In the genomic region with DNA sequence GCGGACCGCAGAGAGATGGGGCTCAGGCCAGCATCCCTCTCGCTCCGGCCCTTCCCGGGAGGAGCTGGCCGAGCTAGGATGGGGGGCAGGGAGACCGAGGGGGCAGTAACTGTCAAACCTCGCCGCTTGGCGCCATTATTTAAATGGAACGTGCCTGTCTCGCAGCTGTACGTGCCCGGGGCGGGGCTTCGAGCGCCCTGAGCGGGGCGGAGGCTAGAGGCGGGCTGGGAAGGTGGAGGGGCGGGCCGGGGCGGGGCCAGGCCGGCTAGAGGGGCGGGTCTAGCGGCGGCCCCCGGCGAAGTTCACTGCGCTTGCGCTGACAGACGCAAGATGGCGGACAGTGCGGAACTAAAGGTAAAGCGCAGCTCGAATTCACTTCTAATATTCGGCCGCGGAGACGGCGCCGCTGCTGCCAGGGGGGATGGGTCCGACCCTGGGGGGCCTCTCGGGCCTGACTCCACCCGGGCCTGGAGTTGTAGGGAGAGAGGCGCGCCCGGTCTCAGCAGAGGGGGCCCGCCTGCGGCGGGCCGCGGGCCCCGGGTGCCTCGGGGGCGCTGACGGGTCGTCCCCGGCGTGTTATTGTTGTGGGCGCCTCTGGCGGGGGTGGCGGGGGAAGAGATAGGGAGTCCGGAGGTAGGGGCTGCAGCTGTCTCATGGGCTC, we compare ENCODE assay signal across 1 cellular context.
A peak's percentile ranks its signal among the peaks of the same experiment; 100 is the strongest.
TF ChIP-seq lines count a peak whose summit lies in the region.

A gene (plus strand): TSS at position 319 of the 661 bp plus-strand sequence. CDS start 12 bp downstream, at position 331.

TF ChIP-seq in HepG2, 621 proteins besides CTCF, POLR2A, EP300 and RAD21 (continued from another document and continues in another):
- TF ChIP-seq, protein P1, sequence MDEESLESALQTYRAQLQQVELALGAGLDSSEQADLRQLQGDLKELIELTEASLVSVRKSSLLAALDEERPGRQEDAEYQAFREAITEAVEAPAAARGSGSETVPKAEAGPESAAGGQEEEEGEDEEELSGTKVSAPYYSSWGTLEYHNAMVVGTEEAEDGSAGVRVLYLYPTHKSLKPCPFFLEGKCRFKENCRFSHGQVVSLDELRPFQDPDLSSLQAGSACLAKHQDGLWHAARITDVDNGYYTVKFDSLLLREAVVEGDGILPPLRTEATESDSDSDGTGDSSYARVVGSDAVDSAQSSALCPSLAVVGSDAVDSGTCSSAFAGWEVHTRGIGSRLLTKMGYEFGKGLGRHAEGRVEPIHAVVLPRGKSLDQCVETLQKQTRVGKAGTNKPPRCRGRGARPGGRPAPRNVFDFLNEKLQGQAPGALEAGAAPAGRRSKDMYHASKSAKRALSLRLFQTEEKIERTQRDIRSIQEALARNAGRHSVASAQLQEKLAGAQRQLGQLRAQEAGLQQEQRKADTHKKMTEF (CRISPR knock-in tag; IDR thresholded peaks at IDR 0.05) = no peak; the same call in 1 of the 2 replicates
- TF ChIP-seq, protein P2, sequence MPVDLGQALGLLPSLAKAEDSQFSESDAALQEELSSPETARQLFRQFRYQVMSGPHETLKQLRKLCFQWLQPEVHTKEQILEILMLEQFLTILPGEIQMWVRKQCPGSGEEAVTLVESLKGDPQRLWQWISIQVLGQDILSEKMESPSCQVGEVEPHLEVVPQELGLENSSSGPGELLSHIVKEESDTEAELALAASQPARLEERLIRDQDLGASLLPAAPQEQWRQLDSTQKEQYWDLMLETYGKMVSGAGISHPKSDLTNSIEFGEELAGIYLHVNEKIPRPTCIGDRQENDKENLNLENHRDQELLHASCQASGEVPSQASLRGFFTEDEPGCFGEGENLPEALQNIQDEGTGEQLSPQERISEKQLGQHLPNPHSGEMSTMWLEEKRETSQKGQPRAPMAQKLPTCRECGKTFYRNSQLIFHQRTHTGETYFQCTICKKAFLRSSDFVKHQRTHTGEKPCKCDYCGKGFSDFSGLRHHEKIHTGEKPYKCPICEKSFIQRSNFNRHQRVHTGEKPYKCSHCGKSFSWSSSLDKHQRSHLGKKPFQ (CRISPR knock-in tag; IDR thresholded peaks at IDR 0.05; ENCODE audit: insufficient replicate concordance) = no peak
- TF ChIP-seq, protein P3, sequence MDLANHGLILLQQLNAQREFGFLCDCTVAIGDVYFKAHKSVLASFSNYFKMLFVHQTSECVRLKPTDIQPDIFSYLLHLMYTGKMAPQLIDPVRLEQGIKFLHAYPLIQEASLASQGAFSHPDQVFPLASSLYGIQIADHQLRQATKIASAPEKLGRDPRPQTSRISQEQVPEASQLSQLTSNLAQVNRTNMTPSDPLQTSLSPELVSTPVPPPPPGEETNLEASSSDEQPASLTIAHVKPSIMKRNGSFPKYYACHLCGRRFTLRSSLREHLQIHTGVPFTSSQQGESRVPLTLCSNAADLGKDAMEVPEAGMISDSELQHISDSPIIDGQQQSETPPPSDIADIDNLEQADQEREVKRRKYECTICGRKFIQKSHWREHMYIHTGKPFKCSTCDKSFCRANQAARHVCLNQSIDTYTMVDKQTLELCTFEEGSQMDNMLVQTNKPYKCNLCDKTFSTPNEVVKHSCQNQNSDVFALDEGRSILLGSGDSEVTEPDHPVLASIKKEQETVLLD (CRISPR knock-in tag; IDR thresholded peaks at IDR 0.05; ENCODE audit: low read depth) = peak; percentile 55; the same call in 1 of the 2 replicates
- TF ChIP-seq MBNL3 (CRISPR knock-in tag; conservative IDR thresholded peaks at IDR 0.05) = no peak
- no peak for TF ChIP-seq NFIC (IDR thresholded peaks at IDR 0.05; ENCODE audit: low read length)
- TF ChIP-seq ZMAT3 (CRISPR knock-in tag; conservative IDR thresholded peaks at IDR 0.05) = no peak
- no peak; the same call in 1 of the 2 replicates for TF ChIP-seq ZNF607 (CRISPR knock-in tag; IDR thresholded peaks at IDR 0.05; ENCODE audit: borderline replicate concordance)
- no peak for TF ChIP-seq NONO (IDR thresholded peaks at IDR 0.05)
- TF ChIP-seq NONO (CRISPR knock-in tag; conservative IDR thresholded peaks at IDR 0.05) = peak; percentile 54; the same call in 1 of the 2 replicates
- TF ChIP-seq, protein P4, sequence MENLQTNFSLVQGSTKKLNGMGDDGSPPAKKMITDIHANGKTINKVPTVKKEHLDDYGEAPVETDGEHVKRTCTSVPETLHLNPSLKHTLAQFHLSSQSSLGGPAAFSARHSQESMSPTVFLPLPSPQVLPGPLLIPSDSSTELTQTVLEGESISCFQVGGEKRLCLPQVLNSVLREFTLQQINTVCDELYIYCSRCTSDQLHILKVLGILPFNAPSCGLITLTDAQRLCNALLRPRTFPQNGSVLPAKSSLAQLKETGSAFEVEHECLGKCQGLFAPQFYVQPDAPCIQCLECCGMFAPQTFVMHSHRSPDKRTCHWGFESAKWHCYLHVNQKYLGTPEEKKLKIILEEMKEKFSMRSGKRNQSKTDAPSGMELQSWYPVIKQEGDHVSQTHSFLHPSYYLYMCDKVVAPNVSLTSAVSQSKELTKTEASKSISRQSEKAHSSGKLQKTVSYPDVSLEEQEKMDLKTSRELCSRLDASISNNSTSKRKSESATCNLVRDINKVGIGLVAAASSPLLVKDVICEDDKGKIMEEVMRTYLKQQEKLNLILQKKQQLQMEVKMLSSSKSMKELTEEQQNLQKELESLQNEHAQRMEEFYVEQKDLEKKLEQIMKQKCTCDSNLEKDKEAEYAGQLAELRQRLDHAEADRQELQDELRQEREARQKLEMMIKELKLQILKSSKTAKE (CRISPR knock-in tag; IDR thresholded peaks at IDR 0.05; ENCODE audit: borderline replicate concordance) = no peak
- TF ChIP-seq, protein P5, sequence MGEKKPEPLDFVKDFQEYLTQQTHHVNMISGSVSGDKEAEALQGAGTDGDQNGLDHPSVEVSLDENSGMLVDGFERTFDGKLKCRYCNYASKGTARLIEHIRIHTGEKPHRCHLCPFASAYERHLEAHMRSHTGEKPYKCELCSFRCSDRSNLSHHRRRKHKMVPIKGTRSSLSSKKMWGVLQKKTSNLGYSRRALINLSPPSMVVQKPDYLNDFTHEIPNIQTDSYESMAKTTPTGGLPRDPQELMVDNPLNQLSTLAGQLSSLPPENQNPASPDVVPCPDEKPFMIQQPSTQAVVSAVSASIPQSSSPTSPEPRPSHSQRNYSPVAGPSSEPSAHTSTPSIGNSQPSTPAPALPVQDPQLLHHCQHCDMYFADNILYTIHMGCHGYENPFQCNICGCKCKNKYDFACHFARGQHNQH (CRISPR knock-in tag; IDR thresholded peaks at IDR 0.05) = no peak
- 0 out of 2 replicates have a peak, but pooled peaks have one; percentile 43 for TF ChIP-seq ZFP1 (CRISPR knock-in tag; IDR thresholded peaks at IDR 0.05)
- TF ChIP-seq, protein P6, sequence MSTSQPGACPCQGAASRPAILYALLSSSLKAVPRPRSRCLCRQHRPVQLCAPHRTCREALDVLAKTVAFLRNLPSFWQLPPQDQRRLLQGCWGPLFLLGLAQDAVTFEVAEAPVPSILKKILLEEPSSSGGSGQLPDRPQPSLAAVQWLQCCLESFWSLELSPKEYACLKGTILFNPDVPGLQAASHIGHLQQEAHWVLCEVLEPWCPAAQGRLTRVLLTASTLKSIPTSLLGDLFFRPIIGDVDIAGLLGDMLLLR (CRISPR knock-in tag; IDR thresholded peaks at IDR 0.05) = no peak
- TF ChIP-seq DPF2 (CRISPR knock-in tag; IDR thresholded peaks at IDR 0.05; ENCODE audit: borderline replicate concordance, low read depth) = no peak
- TF ChIP-seq, protein P7, sequence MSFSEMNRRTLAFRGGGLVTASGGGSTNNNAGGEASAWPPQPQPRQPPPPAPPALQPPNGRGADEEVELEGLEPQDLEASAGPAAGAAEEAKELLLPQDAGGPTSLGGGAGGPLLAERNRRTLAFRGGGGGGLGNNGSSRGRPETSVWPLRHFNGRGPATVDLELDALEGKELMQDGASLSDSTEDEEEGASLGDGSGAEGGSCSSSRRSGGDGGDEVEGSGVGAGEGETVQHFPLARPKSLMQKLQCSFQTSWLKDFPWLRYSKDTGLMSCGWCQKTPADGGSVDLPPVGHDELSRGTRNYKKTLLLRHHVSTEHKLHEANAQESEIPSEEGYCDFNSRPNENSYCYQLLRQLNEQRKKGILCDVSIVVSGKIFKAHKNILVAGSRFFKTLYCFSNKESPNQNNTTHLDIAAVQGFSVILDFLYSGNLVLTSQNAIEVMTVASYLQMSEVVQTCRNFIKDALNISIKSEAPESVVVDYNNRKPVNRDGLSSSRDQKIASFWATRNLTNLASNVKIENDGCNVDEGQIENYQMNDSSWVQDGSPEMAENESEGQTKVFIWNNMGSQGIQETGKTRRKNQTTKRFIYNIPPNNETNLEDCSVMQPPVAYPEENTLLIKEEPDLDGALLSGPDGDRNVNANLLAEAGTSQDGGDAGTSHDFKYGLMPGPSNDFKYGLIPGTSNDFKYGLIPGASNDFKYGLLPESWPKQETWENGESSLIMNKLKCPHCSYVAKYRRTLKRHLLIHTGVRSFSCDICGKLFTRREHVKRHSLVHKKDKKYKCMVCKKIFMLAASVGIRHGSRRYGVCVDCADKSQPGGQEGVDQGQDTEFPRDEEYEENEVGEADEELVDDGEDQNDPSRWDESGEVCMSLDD (CRISPR knock-in tag; IDR thresholded peaks at IDR 0.05; ENCODE audit: borderline replicate concordance) = 0 out of 2 replicates have a peak, but pooled peaks have one; percentile 12
- peak; percentile 60; the same call in 1 of the 2 replicates for TF ChIP-seq ISL2 (CRISPR knock-in tag; IDR thresholded peaks at IDR 0.05)
- TF ChIP-seq ZNF567 (CRISPR knock-in tag; IDR thresholded peaks at IDR 0.05; ENCODE audit: borderline replicate concordance) = no peak
- no peak for TF ChIP-seq SMARCC2 (IDR thresholded peaks at IDR 0.05)
- TF ChIP-seq ZSCAN21 (CRISPR knock-in tag; IDR thresholded peaks at IDR 0.05; ENCODE audit: borderline replicate concordance) = 0 out of 2 replicates have a peak, but pooled peaks have one; percentile 22
- peak; percentile 91 for TF ChIP-seq SIN3B (IDR thresholded peaks at IDR 0.05; ENCODE audit: low read length)
- TF ChIP-seq ZNF326 (CRISPR knock-in tag; IDR thresholded peaks at IDR 0.05; ENCODE audit: borderline replicate concordance) = no peak
- no peak; the same call in 1 of the 2 replicates for TF ChIP-seq ZNF703 (CRISPR knock-in tag; IDR thresholded peaks at IDR 0.05; ENCODE audit: borderline replicate concordance)
- TF ChIP-seq MED13 (CRISPR knock-in tag; IDR thresholded peaks at IDR 0.05) = no peak
- TF ChIP-seq, protein P8, sequence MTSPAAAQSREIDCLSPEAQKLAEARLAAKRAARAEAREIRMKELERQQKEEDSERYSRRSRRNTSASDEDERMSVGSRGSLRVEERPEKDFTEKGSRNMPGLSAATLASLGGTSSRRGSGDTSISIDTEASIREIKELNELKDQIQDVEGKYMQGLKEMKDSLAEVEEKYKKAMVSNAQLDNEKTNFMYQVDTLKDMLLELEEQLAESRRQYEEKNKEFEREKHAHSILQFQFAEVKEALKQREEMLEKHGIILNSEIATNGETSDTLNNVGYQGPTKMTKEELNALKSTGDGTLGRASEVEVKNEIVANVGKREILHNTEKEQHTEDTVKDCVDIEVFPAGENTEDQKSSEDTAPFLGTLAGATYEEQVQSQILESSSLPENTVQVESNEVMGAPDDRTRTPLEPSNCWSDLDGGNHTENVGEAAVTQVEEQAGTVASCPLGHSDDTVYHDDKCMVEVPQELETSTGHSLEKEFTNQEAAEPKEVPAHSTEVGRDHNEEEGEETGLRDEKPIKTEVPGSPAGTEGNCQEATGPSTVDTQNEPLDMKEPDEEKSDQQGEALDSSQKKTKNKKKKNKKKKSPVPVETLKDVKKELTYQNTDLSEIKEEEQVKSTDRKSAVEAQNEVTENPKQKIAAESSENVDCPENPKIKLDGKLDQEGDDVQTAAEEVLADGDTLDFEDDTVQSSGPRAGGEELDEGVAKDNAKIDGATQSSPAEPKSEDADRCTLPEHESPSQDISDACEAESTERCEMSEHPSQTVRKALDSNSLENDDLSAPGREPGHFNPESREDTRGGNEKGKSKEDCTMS (CRISPR knock-in tag; conservative IDR thresholded peaks at IDR 0.05) = no peak
- peak; percentile 84 for TF ChIP-seq ASH2L (IDR thresholded peaks at IDR 0.05; ENCODE audit: insufficient read length, low read depth, low read length)
- TF ChIP-seq ZNF562 (CRISPR knock-in tag; IDR thresholded peaks at IDR 0.05; ENCODE audit: borderline replicate concordance) = no peak
- TF ChIP-seq, protein P9, sequence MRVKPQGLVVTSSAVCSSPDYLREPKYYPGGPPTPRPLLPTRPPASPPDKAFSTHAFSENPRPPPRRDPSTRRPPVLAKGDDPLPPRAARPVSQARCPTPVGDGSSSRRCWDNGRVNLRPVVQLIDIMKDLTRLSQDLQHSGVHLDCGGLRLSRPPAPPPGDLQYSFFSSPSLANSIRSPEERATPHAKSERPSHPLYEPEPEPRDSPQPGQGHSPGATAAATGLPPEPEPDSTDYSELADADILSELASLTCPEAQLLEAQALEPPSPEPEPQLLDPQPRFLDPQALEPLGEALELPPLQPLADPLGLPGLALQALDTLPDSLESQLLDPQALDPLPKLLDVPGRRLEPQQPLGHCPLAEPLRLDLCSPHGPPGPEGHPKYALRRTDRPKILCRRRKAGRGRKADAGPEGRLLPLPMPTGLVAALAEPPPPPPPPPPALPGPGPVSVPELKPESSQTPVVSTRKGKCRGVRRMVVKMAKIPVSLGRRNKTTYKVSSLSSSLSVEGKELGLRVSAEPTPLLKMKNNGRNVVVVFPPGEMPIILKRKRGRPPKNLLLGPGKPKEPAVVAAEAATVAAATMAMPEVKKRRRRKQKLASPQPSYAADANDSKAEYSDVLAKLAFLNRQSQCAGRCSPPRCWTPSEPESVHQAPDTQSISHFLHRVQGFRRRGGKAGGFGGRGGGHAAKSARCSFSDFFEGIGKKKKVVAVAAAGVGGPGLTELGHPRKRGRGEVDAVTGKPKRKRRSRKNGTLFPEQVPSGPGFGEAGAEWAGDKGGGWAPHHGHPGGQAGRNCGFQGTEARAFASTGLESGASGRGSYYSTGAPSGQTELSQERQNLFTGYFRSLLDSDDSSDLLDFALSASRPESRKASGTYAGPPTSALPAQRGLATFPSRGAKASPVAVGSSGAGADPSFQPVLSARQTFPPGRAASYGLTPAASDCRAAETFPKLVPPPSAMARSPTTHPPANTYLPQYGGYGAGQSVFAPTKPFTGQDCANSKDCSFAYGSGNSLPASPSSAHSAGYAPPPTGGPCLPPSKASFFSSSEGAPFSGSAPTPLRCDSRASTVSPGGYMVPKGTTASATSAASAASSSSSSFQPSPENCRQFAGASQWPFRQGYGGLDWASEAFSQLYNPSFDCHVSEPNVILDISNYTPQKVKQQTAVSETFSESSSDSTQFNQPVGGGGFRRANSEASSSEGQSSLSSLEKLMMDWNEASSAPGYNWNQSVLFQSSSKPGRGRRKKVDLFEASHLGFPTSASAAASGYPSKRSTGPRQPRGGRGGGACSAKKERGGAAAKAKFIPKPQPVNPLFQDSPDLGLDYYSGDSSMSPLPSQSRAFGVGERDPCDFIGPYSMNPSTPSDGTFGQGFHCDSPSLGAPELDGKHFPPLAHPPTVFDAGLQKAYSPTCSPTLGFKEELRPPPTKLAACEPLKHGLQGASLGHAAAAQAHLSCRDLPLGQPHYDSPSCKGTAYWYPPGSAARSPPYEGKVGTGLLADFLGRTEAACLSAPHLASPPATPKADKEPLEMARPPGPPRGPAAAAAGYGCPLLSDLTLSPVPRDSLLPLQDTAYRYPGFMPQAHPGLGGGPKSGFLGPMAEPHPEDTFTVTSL (CRISPR knock-in tag; IDR thresholded peaks at IDR 0.05; ENCODE audit: borderline replicate concordance) = no peak
- TF ChIP-seq, protein P10, sequence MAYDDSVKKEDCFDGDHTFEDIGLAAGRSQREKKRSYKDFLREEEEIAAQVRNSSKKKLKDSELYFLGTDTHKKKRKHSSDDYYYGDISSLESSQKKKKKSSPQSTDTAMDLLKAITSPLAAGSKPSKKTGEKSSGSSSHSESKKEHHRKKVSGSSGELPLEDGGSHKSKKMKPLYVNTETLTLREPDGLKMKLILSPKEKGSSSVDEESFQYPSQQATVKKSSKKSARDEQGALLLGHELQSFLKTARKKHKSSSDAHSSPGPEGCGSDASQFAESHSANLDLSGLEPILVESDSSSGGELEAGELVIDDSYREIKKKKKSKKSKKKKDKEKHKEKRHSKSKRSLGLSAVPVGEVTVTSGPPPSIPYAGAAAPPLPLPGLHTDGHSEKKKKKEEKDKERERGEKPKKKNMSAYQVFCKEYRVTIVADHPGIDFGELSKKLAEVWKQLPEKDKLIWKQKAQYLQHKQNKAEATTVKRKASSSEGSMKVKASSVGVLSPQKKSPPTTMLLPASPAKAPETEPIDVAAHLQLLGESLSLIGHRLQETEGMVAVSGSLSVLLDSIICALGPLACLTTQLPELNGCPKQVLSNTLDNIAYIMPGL (CRISPR knock-in tag; IDR thresholded peaks at IDR 0.05; ENCODE audit: borderline replicate concordance in 1 of 2, low read depth in 1 of 2) = peak in 1 of 2 experiments; percentile 56; a peak in 1 of 4 replicates
- no peak for TF ChIP-seq ZNF792 (CRISPR knock-in tag; IDR thresholded peaks at IDR 0.05)
